In the genomic region with DNA sequence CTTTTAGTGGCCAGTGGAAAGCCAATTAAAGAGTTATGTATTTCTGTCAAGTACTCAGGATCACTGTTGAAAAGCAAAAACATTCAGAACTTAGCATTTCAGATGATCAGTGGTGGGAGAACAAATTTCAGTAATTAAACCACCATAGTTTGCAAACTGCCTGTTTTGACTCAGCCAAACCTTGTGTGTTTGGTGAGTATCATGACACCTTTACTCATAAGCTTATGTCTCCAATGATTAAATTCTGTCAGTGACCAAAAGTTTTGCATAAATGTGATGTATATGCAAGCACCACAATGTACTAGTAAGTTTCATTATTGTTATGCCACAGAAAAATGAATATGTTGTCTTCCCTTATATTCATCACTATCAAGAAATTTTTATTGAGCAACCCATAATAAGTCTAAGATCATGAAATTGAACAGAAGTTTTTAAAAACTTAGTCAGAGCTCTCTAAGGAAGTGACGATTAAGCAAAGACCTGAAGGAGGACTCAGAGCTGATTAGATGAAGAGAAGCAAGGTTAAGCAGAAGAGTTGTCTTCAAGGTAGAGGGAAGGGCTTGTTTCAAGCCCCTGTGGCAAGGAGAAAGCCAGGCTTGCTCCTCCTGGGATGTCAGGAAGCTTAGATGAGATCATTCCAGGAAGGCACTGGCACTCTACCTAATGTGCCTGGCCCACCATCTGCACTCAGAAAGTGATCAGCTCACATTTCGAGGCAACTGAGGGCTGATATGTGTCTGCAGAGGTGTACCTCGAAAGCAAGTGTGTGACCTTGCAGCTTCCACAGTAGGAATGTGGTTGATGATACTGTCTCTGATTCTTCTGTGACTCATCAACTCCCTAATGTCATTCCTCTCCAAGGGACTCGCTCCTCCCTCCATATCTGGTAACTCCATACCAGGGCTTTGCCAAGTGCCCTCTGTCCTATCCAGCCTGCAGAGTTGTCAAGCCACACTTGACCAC, we compare ENCODE assay signal across 8 cellular contexts. TPM values are rescaled to one million over a fixed set of nuclear protein-coding genes. Genes with fewer than 3 reads are reported as not detected.
A peak's percentile ranks its signal among the peaks of the same experiment; 100 is the strongest.
DNase-seq lines count a peak whose midpoint lies in the region; ATAC-seq and TF ChIP-seq lines count a peak whose summit lies in the region.

No MANE protein-coding gene starts in this region.

- H3F3A ChIP-seq in GM23338 (replicated peaks; ENCODE audit: low read depth) (no peaks in the 10 kb centered on the region), MM.1S (ENCODE audit: insufficient read depth, low read length) (peaks cover 18% of the 10 kb centered on the region)

- H4K20me1 ChIP-seq in GM23338 (replicated peaks; ENCODE audit: insufficient read depth) (peaks cover 6% of the 10 kb centered on the region; the same call in 1 of the 2 replicates), MM.1S (ENCODE audit: insufficient read depth, low read length) (no peaks in the 10 kb centered on the region)

- no peak overlapping the region for H2AFZ ChIP-seq in GM23338
- peak overlapping the region; percentile 13; the same call in 1 of the 2 replicates for H2AFZ ChIP-seq in MM.1S (ENCODE audit: low read length)

- H3K9ac ChIP-seq in MM.1S (ENCODE audit: low read length) = peak overlapping the region; percentile 58

- H3K36me3 ChIP-seq in GM23338 (ENCODE audit: insufficient read depth) = peaks cover 29% of the 10 kb centered on the region
- no peaks in the 10 kb centered on the region for H3K36me3 ChIP-seq in MM.1S (replicated peaks; ENCODE audit: insufficient read depth, low read length)

- H3K9me2 ChIP-seq in GM23338 (ENCODE audit: insufficient read depth) (no peaks in the 10 kb centered on the region), MM.1S (replicated peaks; ENCODE audit: insufficient read depth, low read length) (no peaks in the 10 kb centered on the region)

- 67% methylated on average over 4 of the region's 4 CpGs for WGBS in right cardiac atrium

- no peak overlapping the region for H3K4me3 Mint-ChIP-seq in GM23338
- H3K4me3 Mint-ChIP-seq in CD4-positive, alpha-beta T cell = no peak overlapping the region

- H3K27ac ChIP-seq in GM23338 (ENCODE audit: low read depth) = peak overlapping the region; percentile 66; the same call in 1 of the 2 replicates
- peak overlapping the region; percentile 96 for H3K27ac ChIP-seq in MM.1S (ENCODE audit: low read length)
- H3K27ac ChIP-seq in right cardiac atrium (ENCODE audit: low read length) = peak overlapping the region; percentile 84
- no peak overlapping the region for H3K27ac ChIP-seq in CD4-positive, alpha-beta T cell (ENCODE audit: low read depth, low read length)

- H3K27me3 ChIP-seq in GM23338 (ENCODE audit: insufficient read depth) (no peaks in the 10 kb centered on the region), MM.1S (replicated peaks; ENCODE audit: insufficient read depth, low read length) (no peaks in the 10 kb centered on the region), right cardiac atrium (ENCODE audit: control insufficient read depth, insufficient read depth) (no peaks in the 10 kb centered on the region)
- H3K27me3 ChIP-seq in CD4-positive, alpha-beta T cell (ENCODE audit: control insufficient read depth, insufficient read depth, low read length) = no peaks in the 10 kb centered on the region

- H3K4me2 ChIP-seq in GM23338 = no peak overlapping the region
- H3K4me2 ChIP-seq in MM.1S (ENCODE audit: low read depth, low read length) = peak overlapping the region; percentile 31; the same call in 1 of the 2 replicates

- peak overlapping the region; percentile 56; the same call in 1 of the 2 replicates for H3K27ac Mint-ChIP-seq in GM23338
- no peak overlapping the region for H3K27ac Mint-ChIP-seq in CD4-positive, alpha-beta T cell

- H3K9me3 ChIP-seq in MM.1S (replicated peaks; ENCODE audit: insufficient read depth, low read length) (no peaks in the 10 kb centered on the region), right cardiac atrium (ENCODE audit: control insufficient read depth, low read length) (no peaks in the 10 kb centered on the region)
- H3K9me3 ChIP-seq in CD4-positive, alpha-beta T cell (ENCODE audit: control insufficient read depth, low read length) = no peaks in the 10 kb centered on the region

- ATAC-seq in GM18517 (IDR thresholded peaks at IDR 0.05; ENCODE audit: unreplicated experiment) (peak; percentile 89), GM23338 (no peak), right cardiac atrium (peak; percentile 78 to 82)
- ATAC-seq in CD4-positive, alpha-beta T cell (ENCODE audit: poor library complexity) = no peak

- DNase-seq in GM23338 (ENCODE audit: low spot score) = no peak
- DNase-seq in MM.1S = peak; percentile 55
- no peak for DNase-seq in right cardiac atrium
- no peak for DNase-seq in DMS79 (lab: John Stamatoyannopoulos, UW)
- no peak for DNase-seq in amygdala (lab: John Stamatoyannopoulos, UW)
- DNase-seq in CD4-positive, alpha-beta T cell = no peak
- DNase-seq in NCI-H1092 (lab: John Stamatoyannopoulos, UW) = no peak

- H3K79me2 ChIP-seq in GM23338 (replicated peaks; ENCODE audit: insufficient read depth) (no peaks in the 10 kb centered on the region; the same call in 1 of the 2 replicates), MM.1S (ENCODE audit: low read length) (peaks cover 6% of the 10 kb centered on the region; the same call in 1 of the 2 replicates)

- H3K4me1 ChIP-seq in GM23338 (ENCODE audit: insufficient read depth) (peaks cover 7% of the 10 kb centered on the region), MM.1S (ENCODE audit: low read length) (peaks cover 64% of the 10 kb centered on the region), right cardiac atrium (ENCODE audit: control insufficient read depth, insufficient read depth, low read length) (peaks cover 14% of the 10 kb centered on the region)

- intact Hi-C loops in right cardiac atrium (cut with DNase I) = no loop called here
- intact Hi-C loops in CD4-positive, alpha-beta T cell (cut with DNase I, micrococcal nuclease) = no loop called here

- POLR2A ChIA-PET in CD4-positive, alpha-beta T cell (lab: Charles Lee) = interaction anchor here (1.3 kb wide), 1 partner anchor 12 kb away, joined by 6 read pairs; no protein-coding TSS in a partner anchor

- H3K4me3 ChIP-seq in GM23338 (no peak overlapping the region), MM.1S (ENCODE audit: low read length) (no peak overlapping the region), right cardiac atrium (ENCODE audit: low read length) (no peak overlapping the region)

- peaks cover 40% of the 10 kb centered on the region for H3K36me3 Mint-ChIP-seq in GM23338 (ENCODE audit: low read depth)
- H3K36me3 Mint-ChIP-seq in CD4-positive, alpha-beta T cell (ENCODE audit: low read depth) = no peaks in the 10 kb centered on the region

- H3K27me3 Mint-ChIP-seq in GM23338 (ENCODE audit: insufficient read depth, low read depth, poor library complexity) = peaks cover 7% of the 10 kb centered on the region
- H3K27me3 Mint-ChIP-seq in CD4-positive, alpha-beta T cell = no peaks in the 10 kb centered on the region

- CTCF ChIA-PET in CD4-positive, alpha-beta T cell (lab: Charles Lee) = no interaction called here

- peaks cover 16% of the 10 kb centered on the region for H3K4me1 Mint-ChIP-seq in GM23338
- peaks cover 14% of the 10 kb centered on the region for H3K4me1 Mint-ChIP-seq in CD4-positive, alpha-beta T cell (ENCODE audit: low read depth)

- H3K9me3 Mint-ChIP-seq in GM23338 = no peaks in the 10 kb centered on the region
- H3K9me3 Mint-ChIP-seq in CD4-positive, alpha-beta T cell = no peaks in the 10 kb centered on the region

- no peak for TF ChIP-seq CTCF in GM23338 (conservative IDR thresholded peaks at IDR 0.05; ENCODE audit: low read depth in 2 of 2)
- no peak for TF ChIP-seq CTCF in MM.1S (IDR thresholded peaks at IDR 0.05; ENCODE audit: low read length)
- TF ChIP-seq CTCF in CD4-positive, alpha-beta T cell (IDR thresholded peaks at IDR 0.05) = no peak

TF ChIP-seq in GM23338, 12 proteins besides CTCF, POLR2A, EP300 and RAD21 (continues in another document):
- TF ChIP-seq ZNF114 (CRISPR knock-in tag; IDR thresholded peaks at IDR 0.05) = no peak
- no peak for TF ChIP-seq EZH2 (IDR thresholded peaks at IDR 0.05; ENCODE audit: low read depth, unreplicated experiment)

RNA-seq across cellular contexts. Expression of a gene that starts 54.7 kb away (rescaled TPM):
- total RNA-seq in GM23338 (2014; rRNA removed; shearing (Covaris generic)) = 2.0 and 4.7 TPM in 2 replicates
- polyA plus RNA-seq in GM23338 (2016; fragmentation: Nextera tagmentation; extraction: Ambion mirVana) = 2.0 and 3.3 TPM in 2 replicates
- total RNA-seq in right cardiac atrium = 10 to 100 TPM in 3 of 4 donors, 1 to 10 TPM in 1; 9.8 to 13.4 (median 12.2) TPM
- 6.7 TPM for polyA plus RNA-seq in right cardiac atrium
- total RNA-seq in CD4-positive, alpha-beta T cell = 10 to 100 TPM; 18.9 to 19.8 TPM

Comparison
In these comparisons a context has a peak if more than half of its experiments do, and no peak if none do; other contexts are left out.
1. ATAC-seq: peak in GM18517 (single experiment) and right cardiac atrium (2 of 2); none in GM23338 (single experiment) and CD4-positive, alpha-beta T cell (single experiment).